8 cellular contexts compared by ENCODE assay signal in genomic region chr2:192286093-192286701, GRCh38.
DNase-seq lines count a peak whose midpoint lies in the region; ATAC-seq and TF ChIP-seq lines count a peak whose summit lies in the region.

No MANE protein-coding gene starts in this region.

- H3K4me1 ChIP-seq in RWPE2 (ENCODE audit: insufficient read depth, poor library complexity, severe bottlenecking), result no peaks in the 10 kb centered on the region

- ATAC-seq in RWPE2 (ENCODE audit: low read depth) (peak; percentile 72), GM21360 (IDR thresholded peaks at IDR 0.05; ENCODE audit: unreplicated experiment) (no peak)

- POLR2A ChIA-PET in BJ (lab: Charles Lee), result no interaction called here
- POLR2A ChIA-PET in HEK293T (lab: Yijun Ruan, JAX), result no interaction called here

- peak; percentile 57 for TF ChIP-seq CTCF in BJ (IDR thresholded peaks at IDR 0.05; ENCODE audit: insufficient read depth, low read depth, low read length)
- TF ChIP-seq CTCF in RWPE2 (IDR thresholded peaks at IDR 0.05; ENCODE audit: poor library complexity, severe bottlenecking), result peak; percentile 78

- H3K9me3 ChIP-seq in RWPE2 (ENCODE audit: severe bottlenecking), result peaks cover 2% of the 10 kb centered on the region

- CTCF ChIA-PET in BJ (lab: Yijun Ruan, JAX) (interaction anchor here (0.7 to 1.9 kb wide), 11 partner anchors 11 to 748 kb away, joined by 3 to 11 read pairs (median 4); partner anchors contain the start of gene TMEFF2), HEK293T (lab: Yijun Ruan, JAX) (no interaction called here)

- H3K27me3 ChIP-seq in BJ (ENCODE audit: control insufficient read depth, insufficient read depth, low read length) (no peaks in the 10 kb centered on the region), RWPE2 (ENCODE audit: insufficient read depth, poor library complexity, severe bottlenecking) (no peaks in the 10 kb centered on the region)

- H3K36me3 ChIP-seq in BJ (ENCODE audit: control insufficient read depth, insufficient read depth, low read length) (no peaks in the 10 kb centered on the region), RWPE2 (ENCODE audit: low read depth) (no peaks in the 10 kb centered on the region)

- H3K4me3 ChIP-seq in BJ (ENCODE audit: low read depth, low read length), result no peak overlapping the region
- H3K4me3 ChIP-seq in RWPE2 (ENCODE audit: severe bottlenecking), result no peak overlapping the region

- DNase-seq in BJ (ENCODE audit: low read depth) (no peak), HEK293T (ENCODE audit: extremely low spot score) (peak; percentile 6), RWPE2 (ENCODE audit: low spot score) (no peak), hepatic stellate cell (ENCODE audit: low spot score) (peak; percentile 5), NK-92 (lab: John Stamatoyannopoulos, UW; ENCODE audit: unreplicated experiment) (no peak), cerebellum (ENCODE audit: low spot score) (no peak), GM19238 (ENCODE audit: insufficient read length, low spot score) (no peak)

- H3K27ac ChIP-seq in RWPE2 (ENCODE audit: poor library complexity, severe bottlenecking), result no peak overlapping the region

TF ChIP-seq in HEK293T, 16 proteins besides CTCF, POLR2A, EP300 and RAD21:
- no peak for TF ChIP-seq LEF1 (IDR thresholded peaks at IDR 0.05; ENCODE audit: borderline replicate concordance)
- no peak for TF ChIP-seq ZNF384 (IDR thresholded peaks at IDR 0.05)
- no peak for TF ChIP-seq FOXM1 (IDR thresholded peaks at IDR 0.05; ENCODE audit: borderline replicate concordance)

Comparison
In these comparisons a context has a peak if more than half of its experiments do, and no peak if none do; other contexts are left out.
1. DNase-seq: peak in HEK293T (single experiment) and hepatic stellate cell (single experiment); none in BJ (single experiment), RWPE2 (single experiment), NK-92 (single experiment), cerebellum (single experiment) and GM19238 (single experiment).